Comparison of ENCODE assay signal across 7 cellular contexts in the genomic region with DNA sequence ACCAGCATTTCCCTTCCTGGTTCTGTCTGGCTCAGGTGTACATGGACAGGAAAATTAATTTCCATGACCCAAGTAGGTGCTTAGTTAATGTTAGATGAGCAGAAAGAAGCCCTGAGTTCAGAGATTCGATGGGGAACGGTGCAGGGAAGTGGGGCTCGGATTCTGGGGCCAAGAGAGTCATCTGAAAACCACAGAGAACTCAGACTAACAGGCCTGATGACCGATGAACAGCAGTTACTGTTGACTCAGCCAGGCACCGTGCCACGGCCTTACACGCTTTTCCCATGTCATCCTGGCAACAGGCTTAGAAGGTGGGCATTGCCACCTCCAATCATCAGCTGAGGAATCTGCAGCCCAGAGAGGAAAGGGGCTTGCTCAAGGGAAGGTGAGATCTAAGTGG. TPM values are rescaled to one million over a fixed set of nuclear protein-coding genes. Genes with fewer than 3 reads are reported as not detected.
DNase-seq lines count a peak whose midpoint lies in the region; ATAC-seq lines count a peak whose summit lies in the region.
"Not testable (repeated sequence)": the region's sequence is repeated elsewhere in the genome, so short reads cannot be mapped to it uniquely, and the experiment has no call there.

No MANE protein-coding gene starts in this region.

- ATAC-seq in esophagus mucosa (peak; percentile 34), left lobe of liver (peak; percentile 71)
- not testable (repeated sequence) for ATAC-seq in sciatic nerve

- DNase-seq in EH (ENCODE audit: low read depth) (peak; percentile 59), M059J (ENCODE audit: low read depth) (peak; percentile 94), RPMI7951 (ENCODE audit: low read depth) (peak; percentile 89), amniotic epithelial cell (ENCODE audit: low read depth) (peak; percentile 85), left lobe of liver (ENCODE audit: low spot score) (peak; percentile 96), sciatic nerve (ENCODE audit: low spot score) (peak; percentile 58)

- intact Hi-C loops in sciatic nerve (cut with DNase I) = not testable (repeated sequence)

RNA-seq across cellular contexts. Expression of gene NBPF1, which starts 10.0 kb away (rescaled TPM):
- 16.4 and 34.9 TPM in 2 replicates for total RNA-seq in M059J (2014; rRNA removed; shearing (Covaris generic))
- total RNA-seq in RPMI7951 (2014; rRNA removed; shearing (Covaris generic)) = 13.4 and 18.9 TPM in 2 replicates
- total RNA-seq in esophagus mucosa = 24.7 TPM
- 23.0 TPM for total RNA-seq in left lobe of liver
- total RNA-seq in sciatic nerve = 40.4 TPM

RNA-seq across cellular contexts. Expression of gene RNU1-3, which starts 43.4 kb away (rescaled TPM):
- total RNA-seq in M059J (2014; rRNA removed; shearing (Covaris generic)) = not detected in 2 replicates
- under 0.01 TPM in 1 of 2 replicates, not detected in the other for total RNA-seq in RPMI7951 (2014; rRNA removed; shearing (Covaris generic))
- total RNA-seq in esophagus mucosa = 6,387 TPM
- 1,159 TPM for total RNA-seq in left lobe of liver
- total RNA-seq in sciatic nerve = 13,769 TPM

Comparison
In these comparisons a context has a peak if more than half of its experiments do, and no peak if none do; other contexts are left out.
1. RNA of gene RNU1-3, which starts 43.4 kb away (total RNA-seq): 13,769 TPM in sciatic nerve (single experiment), 6,387 TPM in esophagus mucosa (single experiment) and 1,159 TPM in left lobe of liver (single experiment); not detected in M059J and under 0.01 TPM in RPMI7951; every median in the first group is over 1,000 times any median in the second.
2. Peak in every context shown above with its lines, with median percentiles within 50 percentile points of each other: DNase-seq.